ENCODE assay signal across 24 cellular contexts in the genomic region with DNA sequence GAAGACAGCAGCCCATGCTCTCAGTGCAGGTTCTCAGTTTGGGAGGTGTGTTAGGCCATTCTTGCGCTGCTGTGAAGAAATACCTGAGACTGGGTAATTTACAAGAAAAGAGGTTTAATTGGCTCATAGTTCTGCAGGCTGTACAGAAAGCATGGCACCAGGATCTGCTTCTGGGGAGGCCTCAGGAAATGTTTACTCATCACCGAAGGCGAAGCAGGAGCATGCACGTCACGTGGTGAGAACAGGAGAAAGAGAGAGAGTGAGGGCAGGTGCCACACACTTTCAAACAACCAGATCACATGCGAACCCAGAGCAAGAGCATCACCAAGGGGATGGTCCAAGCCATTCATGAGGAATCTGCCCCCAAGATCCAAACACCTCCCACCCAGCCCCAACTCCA. TPM values are rescaled to one million over a fixed set of nuclear protein-coding genes. Genes with fewer than 3 reads are reported as not detected.
DNase-seq lines count a peak whose midpoint lies in the region; ATAC-seq, FAIRE-seq and TF ChIP-seq lines count a peak whose summit lies in the region.
"Had no signal": no experiment of that assay in that cellular context is flagged by ENCODE, and none has a peak within 500 bp of the region (broad histone marks: within the 10 kb centered on the region; RNA-seq: fewer than 3 reads in every experiment).

No MANE protein-coding gene starts in this region.

- ATAC-seq in HepG2 (no peak; the same call in 2 of the 3 replicates), right lobe of liver (no peak), WTC11 (no peak)
- ATAC-seq: A549; CD8-positive, alpha-beta T cell had no signal

- no peak overlapping the region for H3K23ac ChIP-seq in neuronal stem cell (ENCODE audit: low read depth, low read length, poor library complexity)

- no peak overlapping the region for H2AFZ ChIP-seq in HepG2 (ENCODE audit: low read length)
- H2AFZ ChIP-seq in neuronal stem cell (ENCODE audit: low read length): no peak overlapping the region

- no peak overlapping the region for H3K4ac ChIP-seq in neuronal stem cell (ENCODE audit: low read length)

- H3K9ac ChIP-seq in HepG2 (ENCODE audit: insufficient read depth, low read depth, low read length) (no peak overlapping the region), neuronal stem cell (ENCODE audit: low read depth, low read length, poor library complexity) (no peak overlapping the region)
- H3K9ac ChIP-seq: BLaER1 treated with 17β-estradiol and CSF1 and Interleukin-3, amounts not matched to agents 10 nM and 100 nM had no signal

- H3K27me3 Mint-ChIP-seq in WTC11 (ENCODE audit: low read depth): no peaks in the 10 kb centered on the region

- TF ChIP-seq EP300 in HepG2 (IDR thresholded peaks at IDR 0.05; ENCODE audit: low read depth in 2 of 2, low read length in 2 of 2): no peak
- no peak for TF ChIP-seq EP300 in HepG2 (CRISPR knock-in tag; IDR thresholded peaks at IDR 0.05; ENCODE audit: borderline replicate concordance)

- no peak overlapping the region for H2BK15ac ChIP-seq in neuronal stem cell (ENCODE audit: low read length)

- in situ Hi-C loops in HepG2 (cut with HindIII; ENCODE audit: extremely low pct_ligation_motif_present, low pct_unique_long_range_greater_than_20kb): loop anchor here (10.0 kb wide), 1 partner anchor 49 kb away; no protein-coding TSS in a partner anchor

- H3K4me3 ChIP-seq in HepG2 (replicated peaks in 1 of 3; ENCODE audit: insufficient read depth in 1 of 3, low read depth in 2 of 3, low read length in 3 of 3) (no peak overlapping the region), right lobe of liver (no peak overlapping the region), neuronal stem cell (ENCODE audit: low read length in 2 of 2) (no peak overlapping the region)
- H3K4me3 ChIP-seq: A549; BLaER1 treated with 17β-estradiol and CSF1 and Interleukin-3, amounts not matched to agents 10 nM and 100 nM had no signal

- DNase-seq in DMS53 (lab: John Stamatoyannopoulos, UW) (peak; percentile 51), DMS53 treated with DMSO at 0.1 percent for 48 hours (lab: John Stamatoyannopoulos, UW; ENCODE audit: unreplicated experiment) (no peak), HepG2 (ENCODE audit: low spot score) (no peak), right lobe of liver (no peak), WTC11 (ENCODE audit: low spot score) (no peak), neuronal stem cell (ENCODE audit: low spot score) (no peak), occipital lobe (lab: John Stamatoyannopoulos, UW) (no peak)
- DNase-seq in activated effector memory CD4-positive, alpha-beta T cell treated with anti-CD3 and anti-CD28 coated beads, Interleukin-2, amount 50 U/mL, for 16 hours: no peak
- DNase-seq: AML-193; Caco-2; Calu3; CD4-positive, alpha-beta T cell; CD8-positive, alpha-beta T cell; DMS79 treated with DMSO at 0.1 percent for 48 hours; GF-D8 had no signal

- peaks cover 14% of the 10 kb centered on the region for H3K4me1 Mint-ChIP-seq in WTC11
- H3K4me1 Mint-ChIP-seq: B cell had no signal

- H3K36me3 Mint-ChIP-seq in WTC11: no peaks in the 10 kb centered on the region
- H3K36me3 Mint-ChIP-seq: CD8-positive, alpha-beta T cell had no signal

- peaks cover 8% of the 10 kb centered on the region; the same call in 1 of the 2 replicates for H3K9me3 Mint-ChIP-seq in WTC11

- peaks cover 17% of the 10 kb centered on the region for H3K4me1 ChIP-seq in HepG2 (ENCODE audit: insufficient read depth, low read length)
- H3K4me1 ChIP-seq in right lobe of liver: no peaks in the 10 kb centered on the region
- H3K4me1 ChIP-seq in neuronal stem cell (ENCODE audit: control insufficient read depth in 2 of 2, insufficient read depth in 1 of 2, low read depth in 1 of 2, low read length in 2 of 2): peaks cover 0 to 2% of the 10 kb centered on the region in 2 donors
- H3K4me1 ChIP-seq: BLaER1 treated with 17β-estradiol and CSF1 and Interleukin-3, amounts not matched to agents 10 nM and 100 nM had no signal

- TF ChIP-seq CTCF in HepG2 (CRISPR knock-in tag; IDR thresholded peaks at IDR 0.05) (no peak), right lobe of liver (IDR thresholded peaks at IDR 0.05) (no peak), WTC11 (IDR thresholded peaks at IDR 0.05) (no peak)

- no peaks in the 10 kb centered on the region for H3K36me3 ChIP-seq in HepG2 (replicated peaks in 1 of 2; ENCODE audit: control insufficient read depth in 1 of 2, insufficient read depth in 2 of 2, low read length in 2 of 2)
- no peaks in the 10 kb centered on the region for H3K36me3 ChIP-seq in right lobe of liver
- no peaks in the 10 kb centered on the region for H3K36me3 ChIP-seq in neuronal stem cell (replicated peaks in 1 of 2; ENCODE audit: control insufficient read depth in 2 of 2, insufficient read depth in 2 of 2, low read length in 2 of 2)
- H3K36me3 ChIP-seq: BLaER1 treated with 17β-estradiol and CSF1 and Interleukin-3, amounts not matched to agents 10 nM and 100 nM had no signal

- no peaks in the 10 kb centered on the region for H4K20me1 ChIP-seq in HepG2 (ENCODE audit: insufficient read depth, low read length)
- H4K20me1 ChIP-seq: BLaER1 treated with 17β-estradiol and CSF1 and Interleukin-3, amounts not matched to agents 10 nM and 100 nM had no signal

- H3K27me3 ChIP-seq in HepG2 (ENCODE audit: control insufficient read depth in 1 of 2, insufficient read depth in 2 of 2, low read length in 2 of 2): no peaks in the 10 kb centered on the region
- no peaks in the 10 kb centered on the region for H3K27me3 ChIP-seq in right lobe of liver
- no peaks in the 10 kb centered on the region for H3K27me3 ChIP-seq in neuronal stem cell (ENCODE audit: control insufficient read depth in 3 of 3, insufficient read depth in 3 of 3, low read depth in 1 of 3, low read length in 3 of 3)
- H3K27me3 ChIP-seq: BLaER1 treated with 17β-estradiol and CSF1 and Interleukin-3, amounts not matched to agents 10 nM and 100 nM had no signal

- H2BK5ac ChIP-seq in neuronal stem cell (ENCODE audit: low read length): no peak overlapping the region

- BruUV-seq in HepG2 (replicated peaks; lab: Mats Ljungman, UMichigan): no TSS peak

- FAIRE-seq in HepG2 (lab: Jason Lieb, UNC): no peak
- FAIRE-seq: A549, D721Med, G401.6, GM12891, GM19239 had no signal

- CTCF ChIA-PET in HepG2 (lab: Yijun Ruan, JAX; ENCODE audit: low intra/inter-chr PET ratio, low total read pairs) (no interaction called here), WTC11 (lab: Charles Lee) (no interaction called here)

- no peak overlapping the region for H3K27ac Mint-ChIP-seq in WTC11
- H3K27ac Mint-ChIP-seq: B cell; CD4-positive, alpha-beta T cell; CD8-positive, alpha-beta T cell had no signal

- POLR2A ChIA-PET in HepG2 (lab: Yijun Ruan, JAX): no interaction called here
- POLR2A ChIA-PET in WTC11 (lab: Charles Lee): no interaction called here

- H2BK120ac ChIP-seq in neuronal stem cell (ENCODE audit: low read depth, low read length): no peak overlapping the region

- no peak overlapping the region for H2BK12ac ChIP-seq in neuronal stem cell (ENCODE audit: low read length)

- no peak overlapping the region for H3K14ac ChIP-seq in neuronal stem cell (ENCODE audit: low read length)

- no peak overlapping the region for H3K4me3 Mint-ChIP-seq in WTC11
- H3K4me3 Mint-ChIP-seq: B cell; CD4-positive, alpha-beta T cell; CD8-positive, alpha-beta T cell had no signal

- H3K4me2 ChIP-seq in HepG2 (ENCODE audit: low read depth, low read length): 0 out of 2 replicates have a peak overlapping the region, but pooled peaks have one; percentile 10
- H3K4me2 ChIP-seq in neuronal stem cell (ENCODE audit: insufficient read depth, low read length, poor library complexity, severe bottlenecking): no peak overlapping the region
- H3K4me2 ChIP-seq: A549; BLaER1 treated with 17β-estradiol and CSF1 and Interleukin-3, amounts not matched to agents 10 nM and 100 nM had no signal

- H4K8ac ChIP-seq in neuronal stem cell (ENCODE audit: low read depth, low read length): no peak overlapping the region

- peak overlapping the region; percentile 56 for H2AK5ac ChIP-seq in neuronal stem cell (ENCODE audit: low read depth, low read length)

- TF ChIP-seq POLR2A in HepG2 (IDR thresholded peaks at IDR 0.05; ENCODE audit: insufficient read depth in 1 of 2, low read depth in 2 of 2, low read length in 2 of 2): no peak
- no peak for TF ChIP-seq POLR2A in right lobe of liver (IDR thresholded peaks at IDR 0.05)

- H4K91ac ChIP-seq in neuronal stem cell (ENCODE audit: low read depth, low read length, poor library complexity): no peak overlapping the region

- no peak for TF ChIP-seq RAD21 in HepG2 (CRISPR knock-in tag; IDR thresholded peaks at IDR 0.05)

- H3K9me3 ChIP-seq in HepG2 (ENCODE audit: low read length) (no peaks in the 10 kb centered on the region), right lobe of liver (no peaks in the 10 kb centered on the region), neuronal stem cell (replicated peaks in 1 of 2; ENCODE audit: control insufficient read depth in 2 of 2, insufficient read depth in 1 of 2, low read depth in 1 of 2, low read length in 2 of 2) (no peaks in the 10 kb centered on the region)
- H3K9me3 ChIP-seq: Caco-2 had no signal

- no peaks in the 10 kb centered on the region for H3K79me1 ChIP-seq in neuronal stem cell (ENCODE audit: low read depth, low read length)

- H3K27ac ChIP-seq in HepG2 (ENCODE audit: extremely low read length, insufficient read depth, low read length): no peak overlapping the region
- no peak overlapping the region for H3K27ac ChIP-seq in right lobe of liver
- no peak overlapping the region for H3K27ac ChIP-seq in neuronal stem cell (replicated peaks; ENCODE audit: low read length)
- H3K27ac ChIP-seq: 22Rv1; A549; BLaER1 treated with 17β-estradiol and CSF1 and Interleukin-3, amounts not matched to agents 10 nM and 100 nM; C4-2B had no signal

- no peaks in the 10 kb centered on the region for H3K79me2 ChIP-seq in HepG2 (ENCODE audit: insufficient read depth, low read length)

- WGBS in HepG2 (ENCODE audit: low lambda C conversion rate): 27% methylated on average over 6 of the region's 6 CpGs
- WGBS in right lobe of liver (ENCODE audit: insufficient coverage, low coverage, low lambda C conversion rate, missing lambda C conversion rate): 63% methylated on average over 2 of the region's 6 CpGs
- no CpG with 5 or more reads among the region's 6 CpGs for WGBS in neuronal stem cell (ENCODE audit: extremely low coverage in 2 of 2, insufficient read length in 2 of 2, insufficient replicate concordance in 1 of 2), 2 donors

- intact Hi-C loops in HepG2 (cut with micrococcal nuclease; ENCODE audit: unreplicated experiment) (no loop called here), right lobe of liver (cut with DNase I) (no loop called here)

- H3K18ac ChIP-seq in neuronal stem cell (ENCODE audit: low read length): no peak overlapping the region

RNA-seq across cellular contexts. Expression of a gene that starts 9.0 kb away (rescaled TPM):
- total RNA-seq in HepG2 (2016; rRNA removed; fragmentation: Illumina TruSeq; extraction: Trizol) (31.7 and 42.0 TPM in 2 replicates), right lobe of liver (10 to 100 TPM; 19.9 to 32.5 (median 22.2) TPM), WTC11 (2021) (61.9 to 72.8 TPM (median 68.8 TPM) in 3 replicates), occipital lobe (95.3 TPM)
- 30.2 and 33.3 TPM in 2 replicates for total RNA-seq in HepG2 (2016; cell fraction: cytosol; rRNA removed; fragmentation: Illumina TruSeq; extraction: Trizol; ENCODE audit: low read depth)
- total RNA-seq in HepG2 (2016; cell fraction: insoluble cytoplasmic fraction; rRNA removed; fragmentation: Illumina TruSeq; extraction: Trizol): 29.5 and 42.3 TPM in 2 replicates
- total RNA-seq in HepG2 (2016; cell fraction: membrane; rRNA removed; fragmentation: Illumina TruSeq; extraction: Trizol): 19.7 and 24.2 TPM in 2 replicates
- total RNA-seq in HepG2 (2016; cell fraction: nucleus; rRNA removed; fragmentation: Illumina TruSeq; extraction: Trizol): 59.6 and 64.7 TPM in 2 replicates
- 28.4 and 33.8 TPM in 2 replicates for polyA plus RNA-seq in HepG2 (2011; rRNA removed)
- polyA plus RNA-seq in HepG2 (2011; cell fraction: cytosol; rRNA removed): 24.8 and 30.7 TPM in 2 replicates
- 50.2 and 50.3 TPM in 2 replicates for polyA plus RNA-seq in HepG2 (2011; cell fraction: nucleus; rRNA removed)
- 16.9 and 17.6 TPM in 2 replicates for polyA plus RNA-seq in HepG2 (2012)
- polyA plus RNA-seq in HepG2 (2016; cell fraction: cytosol; fragmentation: Illumina TruSeq; extraction: Trizol; ENCODE audit: low read depth): 0.83 and 1.0 TPM in 2 replicates
- polyA plus RNA-seq in HepG2 (2016; cell fraction: insoluble cytoplasmic fraction; fragmentation: Illumina TruSeq; extraction: Trizol; ENCODE audit: low read depth): 7.8 and 9.5 TPM in 2 replicates
- 1.5 and 1.6 TPM in 2 replicates for polyA plus RNA-seq in HepG2 (2016; cell fraction: membrane; fragmentation: Illumina TruSeq; extraction: Trizol; ENCODE audit: low read depth)
- 31.3 and 31.9 TPM in 2 replicates for polyA plus RNA-seq in HepG2 (2016; cell fraction: nucleus; fragmentation: Illumina TruSeq; extraction: Trizol; ENCODE audit: insufficient read depth, low read depth)
- 201 and 238 TPM in 2 replicates for polyA minus RNA-seq in HepG2 (2011; rRNA and poly(A)+ RNA removed; ENCODE audit: low replicate concordance)
- 59.0 and 61.1 TPM in 2 replicates for polyA minus RNA-seq in HepG2 (2011; cell fraction: cytosol; rRNA and poly(A)+ RNA removed)
- 83.0 and 116 TPM in 2 replicates for polyA minus RNA-seq in HepG2 (2011; cell fraction: nucleus; rRNA and poly(A)+ RNA removed)
- 20.3 TPM for polyA plus RNA-seq in neuronal stem cell (2013, experiment 1 of 2)
- 20.1 TPM for polyA plus RNA-seq in neuronal stem cell (2013, experiment 2 of 2)
